18 cellular contexts compared by ENCODE assay signal in the genomic region with DNA sequence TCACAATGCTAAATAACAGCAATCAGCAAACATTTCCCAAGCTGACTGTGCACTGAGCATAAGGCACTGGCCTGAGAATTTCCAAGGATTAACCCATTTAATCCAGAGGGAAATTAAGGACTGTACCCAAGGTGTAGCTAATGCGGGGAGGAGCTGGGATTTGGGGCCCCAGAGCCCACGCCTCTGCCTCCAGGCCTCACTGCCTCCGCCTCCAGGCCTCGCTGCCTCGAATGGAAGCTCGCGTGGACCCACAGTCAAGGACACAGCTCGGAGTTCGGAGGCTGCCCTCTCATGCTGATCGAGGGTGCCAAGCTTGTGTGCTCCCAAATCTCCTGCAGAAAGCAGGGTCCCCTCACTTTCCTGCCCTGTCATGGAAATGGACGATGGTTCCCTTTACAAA.
DNase-seq lines count a peak whose midpoint lies in the region; ATAC-seq, FAIRE-seq and TF ChIP-seq lines count a peak whose summit lies in the region.
"Had no signal": no experiment of that assay in that cellular context is flagged by ENCODE, and none has a peak within 500 bp of the region (broad histone marks: within the 10 kb centered on the region; RNA-seq: fewer than 3 reads in every experiment).

No MANE protein-coding gene starts in this region.

- H2AFZ ChIP-seq in H1 (ENCODE audit: low read length): no peak overlapping the region

- H4K5ac ChIP-seq in H1 (ENCODE audit: insufficient read length, low read depth, low read length): no peak overlapping the region

- H3K4me3 ChIP-seq in H1 (ENCODE audit: extremely low read depth in 1 of 4, insufficient read depth in 2 of 4, low read depth in 3 of 4, low read length in 4 of 4): no peak overlapping the region
- H3K4me3 ChIP-seq: A549, K562 had no signal

- no peak overlapping the region for H3K56ac ChIP-seq in H1 (replicated peaks; ENCODE audit: insufficient read length, low read depth, low read length)

- no peak overlapping the region for H3K4me3 Mint-ChIP-seq in Calu3 (ENCODE audit: low read depth, unreplicated experiment)
- H3K4me3 Mint-ChIP-seq: CD4-positive, alpha-beta T cell; HFFc6 had no signal

- no peak for TF ChIP-seq RAD21 in H1 (IDR thresholded peaks at IDR 0.05 in 1 of 2, conservative IDR thresholded peaks at IDR 0.05 in 1 of 2; ENCODE audit: low read depth in 2 of 2, low read length in 2 of 2)

- no peak for TF ChIP-seq POLR2A in H1 (IDR thresholded peaks at IDR 0.05; ENCODE audit: control extremely low read depth in 1 of 2, low read depth in 2 of 2, low read length in 2 of 2)

- no peaks in the 10 kb centered on the region for H3K23me2 ChIP-seq in H1 (ENCODE audit: low read depth, low read length)

- no peak overlapping the region for H4K91ac ChIP-seq in H1 (replicated peaks; ENCODE audit: insufficient read length, low read length)

- H4K8ac ChIP-seq in H1 (ENCODE audit: extremely low read depth, insufficient read depth, low read length): no peak overlapping the region

- H3K4ac ChIP-seq in H1 (replicated peaks; ENCODE audit: insufficient read length, low read depth, low read length): no peak overlapping the region

- H2BK5ac ChIP-seq in H1 (ENCODE audit: low read depth, low read length): no peak overlapping the region

- H3K27me3 Mint-ChIP-seq in Calu3 (ENCODE audit: unreplicated experiment): no peaks in the 10 kb centered on the region

- H3K4me2 ChIP-seq in H1 (ENCODE audit: insufficient read depth in 1 of 2, low read depth in 2 of 2, low read length in 2 of 2): no peak overlapping the region; a peak in 1 of 4 replicates
- H3K4me2 ChIP-seq: A549 had no signal

- no peaks in the 10 kb centered on the region for H3K9me3 ChIP-seq in H1 (ENCODE audit: insufficient read depth in 2 of 2, low read depth in 1 of 2, low read length in 1 of 2)
- H3K9me3 ChIP-seq: A549 had no signal

- no peaks in the 10 kb centered on the region for H3K36me3 Mint-ChIP-seq in Calu3 (ENCODE audit: insufficient read depth, unreplicated experiment)

- H3K36me3 ChIP-seq in H1 (ENCODE audit: control insufficient read depth in 2 of 4, insufficient read depth in 4 of 4, low read length in 3 of 4): no peaks in the 10 kb centered on the region

- H3K18ac ChIP-seq in H1 (ENCODE audit: extremely low read depth, low read length): peak overlapping the region; percentile 19; the same call in 1 of the 2 replicates

- CTCF ChIA-PET in H1 (lab: Charles Lee; ENCODE audit: partially characterized antibody) (interaction anchor here (0.9 to 1.2 kb wide), 3 partner anchors 48 to 130 kb away, joined by 3 read pairs; no protein-coding TSS in a partner anchor), Calu3 (lab: Charles Lee) (no interaction called here)

- no peak overlapping the region for H3K9ac ChIP-seq in H1 (replicated peaks in 1 of 4; ENCODE audit: extremely low read depth in 1 of 4, low read depth in 3 of 4, low read length in 3 of 4)

- no peaks in the 10 kb centered on the region for H3K9me3 Mint-ChIP-seq in Calu3 (ENCODE audit: low read depth, unreplicated experiment)
- H3K9me3 Mint-ChIP-seq: CD4-positive, alpha-beta T cell; HFFc6 had no signal

- no peak for TF ChIP-seq CTCF in H1 (IDR thresholded peaks at IDR 0.05; ENCODE audit: control extremely low read depth in 1 of 3, insufficient read depth in 1 of 3, low read depth in 1 of 3, low read length in 3 of 3)
- TF ChIP-seq CTCF in Calu3 (IDR thresholded peaks at IDR 0.05; ENCODE audit: unreplicated experiment): no peak

- H3K27ac ChIP-seq in H1 (ENCODE audit: low read depth, low read length): no peak overlapping the region
- H3K27ac ChIP-seq: 22Rv1, A549, C4-2B had no signal

- POLR2A ChIA-PET in H1 (lab: Charles Lee; ENCODE audit: partially characterized antibody): no interaction called here

- H2BK15ac ChIP-seq in H1 (ENCODE audit: low read length): no peak overlapping the region

- no peak overlapping the region for H2AK5ac ChIP-seq in H1 (ENCODE audit: low read depth, low read length)

- no TSS peak for BruUV-seq in Calu3 (replicated peaks; lab: Mats Ljungman, UMichigan)

- no peak overlapping the region for H2BK20ac ChIP-seq in H1 (ENCODE audit: low read length)

- TF ChIP-seq EP300 in H1 (IDR thresholded peaks at IDR 0.05; ENCODE audit: borderline replicate concordance in 1 of 2, low read depth in 2 of 2, low read length in 2 of 2): no peak

- no peaks in the 10 kb centered on the region for H4K20me1 ChIP-seq in H1 (replicated peaks in 1 of 2; ENCODE audit: control insufficient read depth in 1 of 2, insufficient read depth in 2 of 2, low read length in 2 of 2)

- FAIRE-seq in H1 (lab: Jason Lieb, UNC): no peak
- FAIRE-seq: A549, G401.6, GM12891, H54, HTR-8/SVneo, K562 had no signal

- H3K27ac Mint-ChIP-seq in Calu3 (ENCODE audit: unreplicated experiment): no peak overlapping the region
- H3K27ac Mint-ChIP-seq: CD4-positive, alpha-beta T cell; HFFc6 had no signal

- no peaks in the 10 kb centered on the region for H3K79me2 ChIP-seq in H1 (ENCODE audit: control insufficient read depth in 1 of 2, insufficient read depth in 2 of 2, low read length in 2 of 2)

- peaks cover 0 to 15% (median 9%) of the 10 kb centered on the region in 4 experiments; a peak in 6 of 7 replicates for H3K4me1 ChIP-seq in H1 (replicated peaks in 1 of 4; ENCODE audit: control insufficient read depth in 3 of 4, insufficient read depth in 4 of 4, low read length in 3 of 4)
- H3K4me1 ChIP-seq: A549 had no signal

- H2BK120ac ChIP-seq in H1 (replicated peaks; ENCODE audit: low read depth, low read length): no peak overlapping the region

- no peaks in the 10 kb centered on the region for H3K4me1 Mint-ChIP-seq in Calu3 (ENCODE audit: low read depth, unreplicated experiment)

- intact Hi-C loops in sciatic nerve (cut with DNase I) (loop anchor here (10.0 kb wide), 1 partner anchor 123 kb away; no protein-coding TSS in a partner anchor), Calu3 (cut with micrococcal nuclease; ENCODE audit: unreplicated experiment) (no loop called here)

- H3K79me1 ChIP-seq in H1 (ENCODE audit: low read depth, low read length): no peaks in the 10 kb centered on the region

- no peak overlapping the region for H3K14ac ChIP-seq in H1 (ENCODE audit: insufficient read length)

- H2BK12ac ChIP-seq in H1 (ENCODE audit: low read depth, low read length): no peak overlapping the region

- DNase-seq in D341Med (ENCODE audit: low spot score): peak; percentile 61
- peak; percentile 81 for DNase-seq in NCI-H82 (lab: John Stamatoyannopoulos, UW)
- no peak for DNase-seq in H1 (ENCODE audit: low read depth in 1 of 2, low spot score in 2 of 2)
- peak; percentile 52 for DNase-seq in sciatic nerve (ENCODE audit: low spot score)
- no peak for DNase-seq in activated naive CD4-positive, alpha-beta T cell treated with Interleukin-2 at 50 U/mL for 16 hours
- no peak for DNase-seq in Calu3
- no peak for DNase-seq in NOMO-1 (lab: John Stamatoyannopoulos, UW; ENCODE audit: unreplicated experiment in 2 of 2)
- DNase-seq: AML-193; CD4-positive, alpha-beta T cell had no signal

- no peak overlapping the region for H3K23ac ChIP-seq in H1 (ENCODE audit: insufficient read length)

- H3K27me3 ChIP-seq in H1 (replicated peaks in 1 of 4; ENCODE audit: control insufficient read depth in 3 of 4, extremely low read depth in 1 of 4, insufficient read depth in 3 of 4, low read length in 3 of 4): no peaks in the 10 kb centered on the region; a peak in 3 of 7 replicates

- 92% methylated on average over 11 of the region's 11 CpGs; no CpG with 5 or more reads in 1 of the 2 experiments for WGBS in H1 (ENCODE audit: extremely low coverage in 1 of 2, insufficient coverage in 1 of 2, insufficient read length in 1 of 2, insufficient replicate concordance in 2 of 2, low coverage in 1 of 2, low lambda C conversion rate in 2 of 2, missing lambda C conversion rate in 1 of 2), 2 experiments

- peak; percentile 18 for ATAC-seq in sciatic nerve
- ATAC-seq: K562 had no signal

TF ChIP-seq in H1, 55 proteins besides CTCF, POLR2A, EP300 and RAD21 (continues in another document):
- TF ChIP-seq TAF1 (IDR thresholded peaks at IDR 0.05; ENCODE audit: low read depth, low read length) (no peak), NANOG (IDR thresholded peaks at IDR 0.05; ENCODE audit: insufficient read depth, low read depth, low read length, poor library complexity, severe bottlenecking) (no peak), JUN (IDR thresholded peaks at IDR 0.05; ENCODE audit: low read depth, low read length) (no peak), KDM1A (IDR thresholded peaks at IDR 0.05; ENCODE audit: borderline replicate concordance, low read length) (no peak), TAF7 (optimal IDR thresholded peaks at IDR 0.05; ENCODE audit: borderline replicate concordance, low read depth, low read length) (no peak), CHD2 (IDR thresholded peaks at IDR 0.05; ENCODE audit: low read length) (no peak), ASH2L (IDR thresholded peaks at IDR 0.05; ENCODE audit: low read length) (no peak), GTF2F1 (IDR thresholded peaks at IDR 0.05; ENCODE audit: borderline replicate concordance, low read depth, low read length) (no peak)
- TF ChIP-seq, protein P1, sequence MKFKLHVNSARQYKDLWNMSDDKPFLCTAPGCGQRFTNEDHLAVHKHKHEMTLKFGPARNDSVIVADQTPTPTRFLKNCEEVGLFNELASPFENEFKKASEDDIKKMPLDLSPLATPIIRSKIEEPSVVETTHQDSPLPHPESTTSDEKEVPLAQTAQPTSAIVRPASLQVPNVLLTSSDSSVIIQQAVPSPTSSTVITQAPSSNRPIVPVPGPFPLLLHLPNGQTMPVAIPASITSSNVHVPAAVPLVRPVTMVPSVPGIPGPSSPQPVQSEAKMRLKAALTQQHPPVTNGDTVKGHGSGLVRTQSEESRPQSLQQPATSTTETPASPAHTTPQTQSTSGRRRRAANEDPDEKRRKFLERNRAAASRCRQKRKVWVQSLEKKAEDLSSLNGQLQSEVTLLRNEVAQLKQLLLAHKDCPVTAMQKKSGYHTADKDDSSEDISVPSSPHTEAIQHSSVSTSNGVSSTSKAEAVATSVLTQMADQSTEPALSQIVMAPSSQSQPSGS (IDR thresholded peaks at IDR 0.05; ENCODE audit: low read length): no peak

Comparison
In these comparisons a context has a peak if more than half of its experiments do, and no peak if none do; other contexts are left out.
1. DNase-seq: peak in D341Med (single experiment), NCI-H82 (single experiment) and sciatic nerve (single experiment); none in H1 (0 of 2), activated naive CD4-positive, alpha-beta T cell treated with Interleukin-2 at 50 U/mL for 16 hours (single experiment), Calu3 (single experiment) and NOMO-1 (0 of 2).